In genomic region chr5:1000831-1001230, GRCh38 we compare ENCODE assay signal across 9 cellular contexts. TPM values are rescaled to one million over a fixed set of nuclear protein-coding genes. Genes with fewer than 3 reads are reported as not detected.
DNase-seq lines count a peak whose midpoint lies in the region; ATAC-seq and TF ChIP-seq lines count a peak whose summit lies in the region.
"Not testable (repeated sequence)": the region's sequence is repeated elsewhere in the genome, so short reads cannot be mapped to it uniquely, and the experiment has no call there.
"Had no signal": no experiment of that assay in that cellular context is flagged by ENCODE, and none has a peak within 500 bp of the region (broad histone marks: within the 10 kb centered on the region; RNA-seq: fewer than 3 reads in every experiment).

No MANE protein-coding gene starts in this region.

- not testable (repeated sequence) for H3K4ac ChIP-seq in neuronal stem cell (ENCODE audit: low read length)

- H4K91ac ChIP-seq in neuronal stem cell (ENCODE audit: low read depth, low read length, poor library complexity), result not testable (repeated sequence)

- ATAC-seq in heart left ventricle, left lobe of liver: not testable (repeated sequence)

- not testable (repeated sequence) for H3K79me1 ChIP-seq in neuronal stem cell (ENCODE audit: low read depth, low read length)

- not testable (repeated sequence) for H3K27ac Mint-ChIP-seq in activated CD4-positive, alpha-beta T cell treated with anti-CD3 and anti-CD28 coated beads, Interleukin-2, amount 10 ng/mL, durations not matched to agents 24 days and 14 days

- H2BK120ac ChIP-seq in neuronal stem cell (ENCODE audit: low read depth, low read length), result not testable (repeated sequence)

- H3K4me3 Mint-ChIP-seq in activated CD4-positive, alpha-beta T cell treated with anti-CD3 and anti-CD28 coated beads, Interleukin-2, amount 10 ng/mL, durations not matched to agents 24 days and 14 days, result not testable (repeated sequence)

- H4K8ac ChIP-seq in neuronal stem cell (ENCODE audit: low read depth, low read length), result not testable (repeated sequence)

- POLR2A ChIA-PET in HEK293 (lab: Yijun Ruan, JAX), result not testable (repeated sequence)

- H3K4me1 Mint-ChIP-seq in activated CD4-positive, alpha-beta T cell treated with anti-CD3 and anti-CD28 coated beads, Interleukin-2, amount 10 ng/mL, durations not matched to agents 24 days and 14 days, result peaks cover 22% of the 10 kb centered on the region

- peaks cover 19% of the 10 kb centered on the region for H3K27me3 Mint-ChIP-seq in activated CD4-positive, alpha-beta T cell treated with anti-CD3 and anti-CD28 coated beads, Interleukin-2, amount 10 ng/mL, durations not matched to agents 24 days and 14 days

- H3K36me3 ChIP-seq in HEK293 (ENCODE audit: control insufficient read depth in 2 of 2, insufficient read depth in 1 of 2, low read length in 2 of 2); breast epithelium; heart left ventricle; neuronal stem cell (replicated peaks in 1 of 2; ENCODE audit: control insufficient read depth in 2 of 2, insufficient read depth in 2 of 2, low read length in 2 of 2): not testable (repeated sequence)

- H3K23ac ChIP-seq in neuronal stem cell (ENCODE audit: low read depth, low read length, poor library complexity), result not testable (repeated sequence)

- H3K27me3 ChIP-seq in breast epithelium, result not testable (repeated sequence)
- H3K27me3 ChIP-seq in heart left ventricle, result peaks cover 0 to 17% (median 0%) of the 10 kb centered on the region in 9 donors
- peaks cover 2 to 40% (median 23%) of the 10 kb centered on the region in 3 experiments for H3K27me3 ChIP-seq in neuronal stem cell (ENCODE audit: control insufficient read depth in 3 of 3, insufficient read depth in 3 of 3, low read depth in 1 of 3, low read length in 3 of 3)

- not testable (repeated sequence) for H3K14ac ChIP-seq in neuronal stem cell (ENCODE audit: low read length)

- H2BK15ac ChIP-seq in neuronal stem cell (ENCODE audit: low read length), result not testable (repeated sequence)

- not testable (repeated sequence) for H2BK12ac ChIP-seq in neuronal stem cell (ENCODE audit: low read length)

- not testable (repeated sequence) for H3K27ac ChIP-seq in HEK293 (ENCODE audit: extremely low read depth, low read depth, low read length); breast epithelium; heart left ventricle; neuronal stem cell (replicated peaks; ENCODE audit: low read length)

- H3K4me1 ChIP-seq in HEK293 (ENCODE audit: control insufficient read depth, insufficient read depth, low read length), result peaks cover 19% of the 10 kb centered on the region
- not testable (repeated sequence) for H3K4me1 ChIP-seq in breast epithelium
- H3K4me1 ChIP-seq in heart left ventricle, result peaks cover 0 to 37% (median 11%) of the 10 kb centered on the region in 12 donors
- H3K4me1 ChIP-seq in neuronal stem cell (ENCODE audit: control insufficient read depth in 2 of 2, insufficient read depth in 1 of 2, low read depth in 1 of 2, low read length in 2 of 2), result peaks cover 7 to 12% of the 10 kb centered on the region in 2 donors

- H3K9me3 Mint-ChIP-seq in activated CD4-positive, alpha-beta T cell treated with anti-CD3 and anti-CD28 coated beads, Interleukin-2, amount 10 ng/mL, durations not matched to agents 24 days and 14 days, result not testable (repeated sequence)

- not testable (repeated sequence) for H3K9ac ChIP-seq in neuronal stem cell (ENCODE audit: low read depth, low read length, poor library complexity)

- CTCF ChIA-PET in HEK293 (lab: Yijun Ruan, JAX), result interaction anchor here (1.2 to 2.2 kb wide), 3 partner anchors 10 to 138 kb away, joined by 3 to 11 read pairs (median 4); no protein-coding TSS in a partner anchor

- intact Hi-C loops in activated CD4-positive, alpha-beta T cell treated with anti-CD3 and anti-CD28 coated beads, Interleukin-2, amount 10 ng/mL, durations not matched to agents 24 days and 14 days (cut with micrococcal nuclease); breast epithelium (cut with DNase I; ENCODE audit: low total_unique reads): not testable (repeated sequence)
- intact Hi-C loops in heart left ventricle (cut with DNase I), result loop anchor here in 4 of 10 donors (5.0 to 10.0 kb wide), 3 partner anchors 76 to 144 kb away; no protein-coding TSS in a partner anchor

- H3K18ac ChIP-seq in neuronal stem cell (ENCODE audit: low read length), result peak overlapping the region; percentile 77

- H3K9me3 ChIP-seq in HEK293 (ENCODE audit: control insufficient read depth, insufficient read depth, low read depth, low read length); breast epithelium; heart left ventricle; neuronal stem cell (replicated peaks in 1 of 2; ENCODE audit: control insufficient read depth in 2 of 2, insufficient read depth in 1 of 2, low read depth in 1 of 2, low read length in 2 of 2): not testable (repeated sequence)

- not testable (repeated sequence) for TF ChIP-seq POLR2A in breast epithelium (IDR thresholded peaks at IDR 0.05); heart left ventricle (IDR thresholded peaks at IDR 0.05)

- not testable (repeated sequence) for H3K4me3 ChIP-seq in HEK293 (ENCODE audit: low read depth, low read length); breast epithelium; heart left ventricle; neuronal stem cell (ENCODE audit: low read length in 2 of 2)

- TF ChIP-seq CTCF in HEK293 (tag by site-specific recombination; IDR thresholded peaks at IDR 0.05); breast epithelium (IDR thresholded peaks at IDR 0.05); heart left ventricle (IDR thresholded peaks at IDR 0.05): not testable (repeated sequence)

- peak; percentile 49 for DNase-seq in activated CD4-positive, alpha-beta T cell treated with anti-CD3 and anti-CD28 coated beads, Interleukin-2, amount 10 ng/mL, durations not matched to agents 24 days and 14 days
- DNase-seq in breast epithelium (ENCODE audit: low spot score in 2 of 2) (peak; percentile 9 to 36), heart left ventricle (peak in 3 of 5 donors; percentile 14 to 20 (median 17)), left lobe of liver (ENCODE audit: low spot score) (peak; percentile 26), ureter (ENCODE audit: low spot score) (peak; percentile 29)
- not testable (repeated sequence) for DNase-seq in neuronal stem cell (ENCODE audit: low spot score)
- DNase-seq in stimulated activated CD8-positive, alpha-beta memory T cell treated with anti-CD3 and anti-CD28 coated beads, Interleukin-4, amount 100 ng/mL, for 48 hours, result peak; percentile 12

- WGBS in heart left ventricle, 4 donors, result 86 to 96% (median 94%) methylated on average over 11 of the region's 11 CpGs
- no CpG with 5 or more reads among the region's 11 CpGs for WGBS in neuronal stem cell (ENCODE audit: extremely low coverage in 2 of 2, insufficient read length in 2 of 2, insufficient replicate concordance in 1 of 2), 2 donors

- H3K4me2 ChIP-seq in neuronal stem cell (ENCODE audit: insufficient read depth, low read length, poor library complexity, severe bottlenecking), result not testable (repeated sequence)

- H3K36me3 Mint-ChIP-seq in activated CD4-positive, alpha-beta T cell treated with anti-CD3 and anti-CD28 coated beads, Interleukin-2, amount 10 ng/mL, durations not matched to agents 24 days and 14 days (ENCODE audit: low read depth), result not testable (repeated sequence)

- not testable (repeated sequence) for H2BK5ac ChIP-seq in neuronal stem cell (ENCODE audit: low read length)

- not testable (repeated sequence) for H2AFZ ChIP-seq in neuronal stem cell (ENCODE audit: low read length)

- H2AK5ac ChIP-seq in neuronal stem cell (ENCODE audit: low read depth, low read length), result not testable (repeated sequence)

TF ChIP-seq in HEK293, 187 proteins besides CTCF, POLR2A, EP300 and RAD21:
- TF ChIP-seq SCRT1 (tag by site-specific recombination; IDR thresholded peaks at IDR 0.05; ENCODE audit: borderline replicate concordance) (peak; percentile 21; the same call in 1 of the 2 replicates), SCRT2 (tag by site-specific recombination; IDR thresholded peaks at IDR 0.05) (peak; percentile 56; the same call in 1 of the 2 replicates)
TF ChIP-seq in HEK293: peak in this region for 2; not testable (repeated sequence) for 185.

RNA-seq across cellular contexts. Expression of gene NKD2, which starts 7.8 kb away (rescaled TPM):
- 3.3 and 4.0 TPM in 2 replicates for total RNA-seq in activated CD4-positive, alpha-beta T cell treated with anti-CD3 and anti-CD28 coated beads, Interleukin-2, amount 10 ng/mL, durations not matched to agents 24 days and 14 days
- 10 to 100 TPM in 1 of 3 donors, 1 to 10 TPM in 1, not detected in 1; 5.9 to 16.7 TPM for total RNA-seq in breast epithelium
- total RNA-seq in heart left ventricle, result 1 to 10 TPM in 6 of 9 donors, under 1 TPM in 3; 0.56 to 3.9 (median 1.6) TPM
- 1 to 10 TPM; 2.6 to 6.6 TPM for polyA plus RNA-seq in heart left ventricle
- total RNA-seq in left lobe of liver, result 1.6 TPM
- polyA plus RNA-seq in neuronal stem cell (2013, experiment 1 of 2), result 11.1 TPM
- polyA plus RNA-seq in neuronal stem cell (2013, experiment 2 of 2), result 11.1 TPM
- total RNA-seq in ureter, result 14.2 TPM
- polyA plus RNA-seq: CD8-positive, alpha-beta memory T cell had no signal
